Comparison of ENCODE assay signal across 8 cellular contexts in genomic region chr5:90472783-90473182, GRCh38. TPM values are rescaled to one million over a fixed set of nuclear protein-coding genes. Genes with fewer than 3 reads are reported as not detected.
DNase-seq lines count a peak whose midpoint lies in the region; ATAC-seq and TF ChIP-seq lines count a peak whose summit lies in the region.

No MANE protein-coding gene starts in this region.

- H3K9me3 ChIP-seq in A673 (ENCODE audit: low read depth, low read length, poor library complexity, severe bottlenecking) (no peaks in the 10 kb centered on the region), HEK293 (ENCODE audit: control insufficient read depth, insufficient read depth, low read depth, low read length) (no peaks in the 10 kb centered on the region), body of pancreas (no peaks in the 10 kb centered on the region), mesodermal cell (ENCODE audit: control insufficient read depth, low read length) (no peaks in the 10 kb centered on the region)

- H3K36me3 ChIP-seq in A673 (ENCODE audit: insufficient read depth, low read length, poor library complexity, severe bottlenecking) (no peaks in the 10 kb centered on the region), HEK293 (ENCODE audit: control insufficient read depth in 2 of 2, insufficient read depth in 1 of 2, low read length in 2 of 2) (no peaks in the 10 kb centered on the region), body of pancreas (replicated peaks in 1 of 2; ENCODE audit: insufficient read depth in 1 of 2, low read depth in 2 of 2) (no peaks in the 10 kb centered on the region), mesodermal cell (ENCODE audit: control insufficient read depth, insufficient read depth, low read length) (no peaks in the 10 kb centered on the region)

- H3K4me1 ChIP-seq in A673 (ENCODE audit: insufficient read depth, low read length, poor library complexity, severe bottlenecking) = peaks cover 26% of the 10 kb centered on the region
- H3K4me1 ChIP-seq in HEK293 (ENCODE audit: control insufficient read depth, insufficient read depth, low read length) = no peaks in the 10 kb centered on the region
- peaks cover 22% of the 10 kb centered on the region for H3K4me1 ChIP-seq in body of pancreas
- no peaks in the 10 kb centered on the region for H3K4me1 ChIP-seq in mesodermal cell (ENCODE audit: control insufficient read depth, insufficient read depth, low read length, poor library complexity, severe bottlenecking)

- WGBS in body of pancreas, 2 donors = 40 to 47% methylated on average over 3 of the region's 3 CpGs
- 85 to 88% methylated on average over 3 of the region's 3 CpGs for WGBS in mesodermal cell (ENCODE audit: insufficient coverage in 2 of 2), 2 experiments

- intact Hi-C loops in A673 (cut with micrococcal nuclease; ENCODE audit: unreplicated experiment) (loop anchor here (1.0 kb wide), 1 partner anchor 62 kb away; no protein-coding TSS in a partner anchor), body of pancreas (cut with DNase I) (no loop called here)

- BruUV-seq in A673 (replicated peaks; lab: Mats Ljungman, UMichigan) = TSS peak; percentile 41

- TF ChIP-seq CTCF in A673 (conservative IDR thresholded peaks at IDR 0.05; ENCODE audit: low read depth, low read length) (no peak), HEK293 (tag by site-specific recombination; IDR thresholded peaks at IDR 0.05) (no peak), body of pancreas (IDR thresholded peaks at IDR 0.05) (no peak)

- H3K27me3 ChIP-seq in A673 (replicated peaks; ENCODE audit: insufficient read depth, low read depth, low read length, poor library complexity) (no peaks in the 10 kb centered on the region), body of pancreas (no peaks in the 10 kb centered on the region)

- TF ChIP-seq POLR2A in body of pancreas (IDR thresholded peaks at IDR 0.05) = no peak

- POLR2A ChIA-PET in A673 (lab: Charles Lee; ENCODE audit: low non-redundant PET) = no interaction called here
- POLR2A ChIA-PET in HEK293 (lab: Yijun Ruan, JAX) = interaction anchor here (1.3 kb wide), 1 partner anchor 10 kb away, joined by 3 read pairs; no protein-coding TSS in a partner anchor

- DNase-seq in A673 (ENCODE audit: low spot score) (no peak), body of pancreas (no peak), NCI-H187 (lab: John Stamatoyannopoulos, UW) (no peak), glomerular visceral epithelial cell (ENCODE audit: extremely low spot score) (no peak)

- CTCF ChIA-PET in A673 (lab: Charles Lee) = interaction anchor here (0.5 kb wide), 1 partner anchor 33 kb away, joined by 11 read pairs; no protein-coding TSS in a partner anchor
- CTCF ChIA-PET in HEK293 (lab: Yijun Ruan, JAX) = interaction anchor here (0.8 to 1.2 kb wide), 3 partner anchors 39 to 58 kb away, joined by 3 to 6 read pairs (median 4); no protein-coding TSS in a partner anchor

- H3K27ac ChIP-seq in A673 (ENCODE audit: low read depth, low read length, poor library complexity, severe bottlenecking) = no peak overlapping the region
- no peak overlapping the region for H3K27ac ChIP-seq in HEK293 (ENCODE audit: extremely low read depth, low read depth, low read length)
- H3K27ac ChIP-seq in body of pancreas = peak overlapping the region in 3 of 4 donors; percentile 74 to 91 (median 90)
- H3K27ac ChIP-seq in mesodermal cell (ENCODE audit: low read depth, low read length, severe bottlenecking) = no peak overlapping the region

- H3K4me3 ChIP-seq in A673 (ENCODE audit: low read depth, low read length, poor library complexity, severe bottlenecking) (peak overlapping the region; percentile 67), HEK293 (ENCODE audit: low read depth, low read length) (peak overlapping the region; percentile 73), body of pancreas (peak overlapping the region in 1 of 2 donors; percentile 63), mesodermal cell (ENCODE audit: extremely low read depth, insufficient read depth, low read length, poor library complexity, severe bottlenecking) (peak overlapping the region; percentile 81)

- no peak for ATAC-seq in body of pancreas
- ATAC-seq in GM18861 (IDR thresholded peaks at IDR 0.05; ENCODE audit: unreplicated experiment) = no peak
- no peak for ATAC-seq in HG03196 (IDR thresholded peaks at IDR 0.05; ENCODE audit: unreplicated experiment)

TF ChIP-seq in HEK293, 187 proteins besides CTCF, POLR2A, EP300 and RAD21 (continues in another document):
- no peak for TF ChIP-seq ZNF629 (tag by site-specific recombination; IDR thresholded peaks at IDR 0.05)
- TF ChIP-seq ZNF16 (tag by site-specific recombination; IDR thresholded peaks at IDR 0.05; ENCODE audit: low read depth) = no peak
- TF ChIP-seq ZBTB48 (tag by site-specific recombination; IDR thresholded peaks at IDR 0.05) = no peak
- no peak for TF ChIP-seq ZNF302 (tag by site-specific recombination; IDR thresholded peaks at IDR 0.05; ENCODE audit: low read depth)
- no peak for TF ChIP-seq BCL6B (tag by site-specific recombination; IDR thresholded peaks at IDR 0.05)
- no peak for TF ChIP-seq ZBTB10 (tag by site-specific recombination; IDR thresholded peaks at IDR 0.05)
- TF ChIP-seq ZNF514 (tag by site-specific recombination; IDR thresholded peaks at IDR 0.05) = no peak
- TF ChIP-seq ZNF138 (tag by site-specific recombination; IDR thresholded peaks at IDR 0.05; ENCODE audit: borderline replicate concordance) = no peak
- no peak for TF ChIP-seq ZBTB7A (tag by site-specific recombination; IDR thresholded peaks at IDR 0.05; ENCODE audit: low read depth)
- no peak for TF ChIP-seq ZNF19 (tag by site-specific recombination; IDR thresholded peaks at IDR 0.05; ENCODE audit: low read depth)
- TF ChIP-seq ZNF473 (tag by site-specific recombination; IDR thresholded peaks at IDR 0.05) = no peak
- no peak for TF ChIP-seq ZNF488 (tag by site-specific recombination; IDR thresholded peaks at IDR 0.05)
- no peak for TF ChIP-seq ZNF2 (tag by site-specific recombination; IDR thresholded peaks at IDR 0.05)
- TF ChIP-seq ZNF26 (tag by site-specific recombination; IDR thresholded peaks at IDR 0.05) = no peak
- no peak for TF ChIP-seq PRDM1 (tag by site-specific recombination; IDR thresholded peaks at IDR 0.05)
- no peak for TF ChIP-seq ZNF785 (tag by site-specific recombination; IDR thresholded peaks at IDR 0.05)

RNA-seq across cellular contexts. Expression of gene MBLAC2, which starts 1.8 kb away (rescaled TPM):
- total RNA-seq in A673 (2021) (6.5 and 7.8 TPM in 2 replicates), body of pancreas (10 to 100 TPM in 1 of 2 donors, 1 to 10 TPM in 1; 6.0 to 13.8 TPM)
- 3.9 TPM for polyA plus RNA-seq in mesodermal cell (2013, experiment 1 of 2)
- 4.5 TPM for polyA plus RNA-seq in mesodermal cell (2013, experiment 2 of 2)

RNA-seq across cellular contexts. Expression of gene POLR3G, which starts 1.9 kb away (rescaled TPM):
- total RNA-seq in A673 (2021) (10.6 and 11.8 TPM in 2 replicates), body of pancreas (1 to 10 TPM in 1 of 2 donors, not detected in 1; 1.6 TPM)
- 3.6 TPM for polyA plus RNA-seq in mesodermal cell (2013, experiment 1 of 2)
- polyA plus RNA-seq in mesodermal cell (2013, experiment 2 of 2) = 6.6 TPM

RNA-seq across cellular contexts. Expression of gene LYSMD3, which starts 56.6 kb away (rescaled TPM):
- 14.0 and 14.8 TPM in 2 replicates for total RNA-seq in A673 (2021)
- 10 to 100 TPM in 1 of 2 donors, 1 to 10 TPM in 1; 8.2 to 13.0 TPM for total RNA-seq in body of pancreas
- 17.7 TPM for polyA plus RNA-seq in mesodermal cell (2013, experiment 1 of 2)
- polyA plus RNA-seq in mesodermal cell (2013, experiment 2 of 2) = 19.0 TPM

Comparison
In these comparisons a context has a peak if more than half of its experiments do, and no peak if none do; other contexts are left out.
1. H3K27ac ChIP-seq: peak in body of pancreas (3 of 4); none in A673 (single experiment), HEK293 (single experiment) and mesodermal cell (single experiment).